In the genomic region with DNA sequence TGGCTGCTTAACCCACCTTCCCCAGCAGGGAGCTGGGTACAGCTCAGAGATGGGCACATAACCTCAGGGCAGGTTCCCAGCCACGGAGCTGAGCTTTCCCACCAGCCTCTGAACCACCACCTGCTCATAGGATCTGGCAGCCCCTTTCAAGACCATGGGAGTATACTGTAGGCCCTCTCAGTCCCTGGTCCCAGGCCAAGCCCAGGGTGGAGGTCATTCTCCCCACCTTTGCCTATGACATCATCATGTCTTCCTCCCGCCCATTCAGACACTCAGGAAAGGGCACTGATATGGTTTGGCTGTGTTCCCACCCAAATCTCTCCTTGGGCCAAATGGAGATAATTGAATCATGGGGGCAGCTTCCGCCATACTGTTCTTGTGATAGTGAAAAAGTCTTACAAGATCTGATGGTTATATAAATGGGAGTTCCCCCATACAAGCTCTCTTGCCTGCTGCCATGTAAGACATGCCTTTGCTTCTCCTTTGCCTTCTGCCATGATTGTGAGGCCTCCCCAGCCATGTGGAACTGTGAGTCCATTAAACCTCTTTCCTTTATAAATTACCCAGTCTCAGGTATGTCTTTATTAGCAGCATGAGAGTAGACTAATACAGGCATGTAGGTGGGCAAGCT, we compare ENCODE assay signal across 8 cellular contexts. TPM values are rescaled to one million over a fixed set of nuclear protein-coding genes. Genes with fewer than 3 reads are reported as not detected.
DNase-seq lines count a peak whose midpoint lies in the region; ATAC-seq and TF ChIP-seq lines count a peak whose summit lies in the region.
"Not testable (repeated sequence)": the region's sequence is repeated elsewhere in the genome, so short reads cannot be mapped to it uniquely, and the experiment has no call there.

No MANE protein-coding gene starts in this region.

- not testable (repeated sequence) for TF ChIP-seq EP300 in upper lobe of left lung (IDR thresholded peaks at IDR 0.05)

- not testable (repeated sequence) for H3K27me3 ChIP-seq in AG04450 (ENCODE audit: control insufficient read depth, insufficient read depth, low read length); left ventricle myocardium inferior (ENCODE audit: low read depth); stomach smooth muscle (ENCODE audit: control insufficient read depth in 1 of 2, insufficient read depth in 2 of 2, low read length in 2 of 2); upper lobe of left lung

- intact Hi-C loops in left ventricle myocardium inferior (cut with micrococcal nuclease) = not testable (repeated sequence)

- POLR2A ChIA-PET in AG04450 (lab: Yijun Ruan, JAX) = interaction anchor here (0.6 to 2.6 kb wide), 4 partner anchors 10 to 823 kb away, joined by 3 to 21 read pairs (median 4); a partner anchor contains a TSS

- H3K27ac Mint-ChIP-seq in endothelial cell (ENCODE audit: unreplicated experiment) = not testable (repeated sequence)
- H3K27ac Mint-ChIP-seq in progenitor cell of endocrine pancreas = peak overlapping the region; percentile 98

- 94 to 100% methylated on average over 2 to 3 of the region's 3 CpGs for WGBS in mesodermal cell (ENCODE audit: insufficient coverage in 2 of 2), 2 experiments
- WGBS in upper lobe of left lung, 2 donors = 84 to 89% methylated on average over 3 of the region's 3 CpGs

- peak overlapping the region; percentile 62 for H3K4me3 Mint-ChIP-seq in endothelial cell (ENCODE audit: unreplicated experiment)
- not testable (repeated sequence) for H3K4me3 Mint-ChIP-seq in progenitor cell of endocrine pancreas (ENCODE audit: low read depth)

- not testable (repeated sequence) for TF ChIP-seq CTCF in AG04450 (IDR thresholded peaks at IDR 0.05; ENCODE audit: low read depth, low read length); endothelial cell (IDR thresholded peaks at IDR 0.05; ENCODE audit: unreplicated experiment); left ventricle myocardium inferior (IDR thresholded peaks at IDR 0.05; ENCODE audit: borderline replicate concordance); progenitor cell of endocrine pancreas (IDR thresholded peaks at IDR 0.05; ENCODE audit: unreplicated experiment); upper lobe of left lung (IDR thresholded peaks at IDR 0.05)

- peak overlapping the region; percentile 77 for H3K27ac ChIP-seq in AG04450 (ENCODE audit: low read depth, low read length)
- H3K27ac ChIP-seq in left ventricle myocardium inferior (replicated peaks) = peak overlapping the region; percentile 86
- H3K27ac ChIP-seq in mesodermal cell (ENCODE audit: low read depth, low read length, severe bottlenecking) = peak overlapping the region; percentile 91
- H3K27ac ChIP-seq in stomach smooth muscle (ENCODE audit: low read length) = peak overlapping the region; percentile 100
- H3K27ac ChIP-seq in upper lobe of left lung = peak overlapping the region; percentile 67 to 73 (median 68)

- H3K4me1 Mint-ChIP-seq in endothelial cell (ENCODE audit: unreplicated experiment) (peaks cover 47% of the 10 kb centered on the region), progenitor cell of endocrine pancreas (ENCODE audit: low read depth) (peaks cover 32% of the 10 kb centered on the region)

- H3K4me1 ChIP-seq in left ventricle myocardium inferior = peaks cover 98% of the 10 kb centered on the region
- H3K4me1 ChIP-seq in mesodermal cell (ENCODE audit: control insufficient read depth, insufficient read depth, low read length, poor library complexity, severe bottlenecking) = peaks cover 48% of the 10 kb centered on the region
- peaks cover 93% of the 10 kb centered on the region for H3K4me1 ChIP-seq in stomach smooth muscle (ENCODE audit: control insufficient read depth, insufficient read depth, low read length)
- peaks cover 81 to 86% (median 83%) of the 10 kb centered on the region in 4 donors for H3K4me1 ChIP-seq in upper lobe of left lung

- DNase-seq in AG04450 (ENCODE audit: low read depth, low spot score); endothelial cell (ENCODE audit: low spot score); left ventricle myocardium inferior; progenitor cell of endocrine pancreas (ENCODE audit: low spot score, unreplicated experiment); upper lobe of left lung: not testable (repeated sequence)
- peak; percentile 57 for DNase-seq in amniotic epithelial cell (ENCODE audit: low read depth)

- H3K36me3 Mint-ChIP-seq in endothelial cell (ENCODE audit: low read depth, unreplicated experiment) = peaks cover 44% of the 10 kb centered on the region
- H3K36me3 Mint-ChIP-seq in progenitor cell of endocrine pancreas (ENCODE audit: insufficient read depth) = not testable (repeated sequence)

- ATAC-seq in upper lobe of left lung (ENCODE audit: low FRiP score in 2 of 2) = not testable (repeated sequence)

- H3K4me3 ChIP-seq in AG04450 (ENCODE audit: low read depth, low read length); left ventricle myocardium inferior; mesodermal cell (ENCODE audit: extremely low read depth, insufficient read depth, low read length, poor library complexity, severe bottlenecking); upper lobe of left lung: not testable (repeated sequence)
- peak overlapping the region; percentile 25 to 40 for H3K4me3 ChIP-seq in stomach smooth muscle (ENCODE audit: low read length in 2 of 2)

- H3K9ac ChIP-seq in stomach smooth muscle (ENCODE audit: low read length in 2 of 2) = peak overlapping the region; percentile 29 to 44

- H3K9me3 ChIP-seq in AG04450 (ENCODE audit: control insufficient read depth, insufficient read depth, low read length); left ventricle myocardium inferior (replicated peaks); mesodermal cell (ENCODE audit: control insufficient read depth, low read length); stomach smooth muscle (ENCODE audit: control insufficient read depth in 2 of 2, low read length in 2 of 2); upper lobe of left lung: not testable (repeated sequence)

- H3K27me3 Mint-ChIP-seq in endothelial cell (ENCODE audit: unreplicated experiment) = peaks cover 16% of the 10 kb centered on the region
- H3K27me3 Mint-ChIP-seq in progenitor cell of endocrine pancreas = not testable (repeated sequence)

- CTCF ChIA-PET in AG04450 (lab: Charles Lee) = interaction anchor here (0.9 to 9.2 kb wide), 2 partner anchors 11 to 19 kb away, joined by 6 to 75 read pairs; no protein-coding TSS in a partner anchor

- not testable (repeated sequence) for TF ChIP-seq POLR2A in upper lobe of left lung (IDR thresholded peaks at IDR 0.05)

- not testable (repeated sequence) for H3K9me3 Mint-ChIP-seq in endothelial cell (ENCODE audit: unreplicated experiment); progenitor cell of endocrine pancreas (ENCODE audit: low read depth)

- H3K36me3 ChIP-seq in left ventricle myocardium inferior = peaks cover 25% of the 10 kb centered on the region
- H3K36me3 ChIP-seq in mesodermal cell (ENCODE audit: control insufficient read depth, insufficient read depth, low read length) = peaks cover 12% of the 10 kb centered on the region
- H3K36me3 ChIP-seq in stomach smooth muscle (ENCODE audit: control insufficient read depth in 2 of 2, insufficient read depth in 2 of 2, low read length in 2 of 2) = peaks cover 55 to 70% of the 10 kb centered on the region in 2 donors
- H3K36me3 ChIP-seq in upper lobe of left lung = peaks cover 7 to 62% (median 29%) of the 10 kb centered on the region in 4 donors

RNA-seq across cellular contexts. Expression of a gene that starts 13.8 kb away (rescaled TPM):
- 641 and 730 TPM in 2 replicates for polyA plus RNA-seq in AG04450 (2011; rRNA removed)
- polyA minus RNA-seq in AG04450 (2011; rRNA and poly(A)+ RNA removed) = 568 and 749 TPM in 2 replicates
- total RNA-seq in endothelial cell (ENCODE audit: unreplicated experiment) (111 TPM), left ventricle myocardium inferior (41.0 TPM), progenitor cell of endocrine pancreas (19.4 and 23.2 TPM in 2 replicates), upper lobe of left lung (100 to 1,000 TPM; 200 to 495 (median 327) TPM)
- 73.2 TPM for polyA plus RNA-seq in mesodermal cell (2013, experiment 1 of 2)
- polyA plus RNA-seq in mesodermal cell (2013, experiment 2 of 2) = 56.8 TPM

RNA-seq across cellular contexts. Expression of a gene that starts 24.2 kb away (rescaled TPM):
- 58.9 and 73.9 TPM in 2 replicates for polyA plus RNA-seq in AG04450 (2011; rRNA removed)
- polyA minus RNA-seq in AG04450 (2011; rRNA and poly(A)+ RNA removed) = 31.5 and 42.8 TPM in 2 replicates
- total RNA-seq in endothelial cell (ENCODE audit: unreplicated experiment) = 25.0 TPM
- total RNA-seq in left ventricle myocardium inferior = 21.1 TPM
- polyA plus RNA-seq in mesodermal cell (2013, experiment 1 of 2) = 71.4 TPM
- 50.9 TPM for polyA plus RNA-seq in mesodermal cell (2013, experiment 2 of 2)
- total RNA-seq in progenitor cell of endocrine pancreas = 21.2 and 31.3 TPM in 2 replicates
- total RNA-seq in upper lobe of left lung = 100 to 1,000 TPM in 3 of 6 donors, 10 to 100 TPM in 3; 45.1 to 211 (median 88.1) TPM

RNA-seq across cellular contexts. Expression of a gene that starts 45.8 kb away (rescaled TPM):
- 17.5 and 23.0 TPM in 2 replicates for polyA plus RNA-seq in AG04450 (2011; rRNA removed)
- 44.0 and 55.7 TPM in 2 replicates for polyA minus RNA-seq in AG04450 (2011; rRNA and poly(A)+ RNA removed)
- 101 TPM for total RNA-seq in endothelial cell (ENCODE audit: unreplicated experiment)
- total RNA-seq in left ventricle myocardium inferior = 74.8 TPM
- polyA plus RNA-seq in mesodermal cell (2013, experiment 1 of 2) = 56.2 TPM
- polyA plus RNA-seq in mesodermal cell (2013, experiment 2 of 2) = 48.2 TPM
- 53.4 and 55.2 TPM in 2 replicates for total RNA-seq in progenitor cell of endocrine pancreas
- 10 to 100 TPM; 15.2 to 41.0 (median 24.1) TPM for total RNA-seq in upper lobe of left lung
